Comparison of ENCODE assay signal across 18 cellular contexts in genomic region chr9:4196376-4196775, GRCh38.
"Had no signal": no experiment of that assay in that cellular context is flagged by ENCODE, and none has a peak within 500 bp of the region (broad histone marks: within the 10 kb centered on the region; RNA-seq: fewer than 3 reads in every experiment).

No MANE protein-coding gene starts in this region.

- H3K36me3 ChIP-seq: cardiac muscle cell, ovary, uterus had no signal

- ATAC-seq: activated CD8-positive, alpha-beta T cell treated with anti-CD3 and anti-CD28 coated beads, Interleukin-2, amount 10 ng/mL, durations not matched to agents 7 days and 5 days; activated T-cell treated with anti-CD3 and anti-CD28 coated beads, Interleukin-2, amount 50 U/mL, for 72 hours; left cardiac atrium; sciatic nerve; stimulated activated naive B cell treated with anti-CD40 and anti-IgM and Interleukin-4, amounts not matched to agents 10 μg/mL and 1 μg/mL and 100 μg/mL, for 72 hours had no signal

- H3K4me3 ChIP-seq: cardiac muscle cell, neural progenitor cell, ovary, tibial nerve, uterus had no signal

- H3K27ac ChIP-seq: cardiac muscle cell, neural progenitor cell, ovary, tibial nerve, uterus had no signal

- FAIRE-seq: TTC549 had no signal

- DNase-seq: activated CD4-positive, CD25-positive, alpha-beta regulatory T cell; activated CD8-positive, alpha-beta memory T cell treated with anti-CD3 and anti-CD28 coated beads, Interleukin-2, amount 50 U/mL, for 48 hours; activated CD8-positive, alpha-beta T cell treated with anti-CD3 and anti-CD28 coated beads, Interleukin-2, amount 10 ng/mL, durations not matched to agents 7 days and 5 days; activated gamma-delta T cell treated with Interleukin-2 at 50 U/mL for 16 hours; activated T-cell treated with anti-CD3 and anti-CD28 coated beads, Interleukin-2, amount 50 U/mL, for 72 hours; amygdala; hippocampal formation; left cardiac atrium; naive B cell; ovary; stimulated activated CD4-positive, alpha-beta T cell treated with anti-CD3 and anti-CD28 coated beads, Interleukin-2, amount 100 ng/mL, for 48 hours; stimulated activated naive B cell treated with anti-CD40 and anti-IgM and Interleukin-4, amounts not matched to agents 10 μg/mL and 1 μg/mL and 100 μg/mL, for 72 hours; uterus had no signal

- H3K27me3 ChIP-seq: cardiac muscle cell, neural progenitor cell, ovary, tibial nerve, uterus had no signal
